ENCODE assay signal across 19 cellular contexts in genomic region chr1:24185056-24185455, GRCh38. TPM values are rescaled to one million over a fixed set of nuclear protein-coding genes. Genes with fewer than 3 reads are reported as not detected.
DNase-seq lines count a peak whose midpoint lies in the region; FAIRE-seq and TF ChIP-seq lines count a peak whose summit lies in the region.
"Had no signal": no experiment of that assay in that cellular context is flagged by ENCODE, and none has a peak within 500 bp of the region (broad histone marks: within the 10 kb centered on the region; RNA-seq: fewer than 3 reads in every experiment).

No MANE protein-coding gene starts in this region.

- H3K36me3 ChIP-seq in BLaER1 treated with 17β-estradiol and CSF1 and Interleukin-3, amounts not matched to agents 10 nM and 100 nM, result peaks cover 0 to 48% (median 14%) of the 10 kb centered on the region in 11 experiments; a peak in 11 of 22 replicates
- H3K36me3 ChIP-seq in Loucy (ENCODE audit: insufficient read depth, low read length) (no peaks in the 10 kb centered on the region), SU-DHL-6 (ENCODE audit: low read length) (peaks cover 12% of the 10 kb centered on the region; the same call in 1 of the 2 replicates), small intestine (ENCODE audit: control insufficient read depth in 2 of 2, insufficient read depth in 2 of 2, low read length in 2 of 2) (no peaks in the 10 kb centered on the region)
- H3K36me3 ChIP-seq: SJSA1 had no signal

- H3F3A ChIP-seq in Loucy (ENCODE audit: low read depth) (0 out of 2 replicates have a peak, but pooled peaks cover 5% of the 10 kb centered on the region), SU-DHL-6 (ENCODE audit: insufficient read depth) (peaks cover 23% of the 10 kb centered on the region)

- DNase-seq in small intestine (peak; percentile 62), GM03348 (ENCODE audit: low spot score) (no peak), NCI-H2029 treated with DMSO at 0.1 percent for 48 hours (lab: John Stamatoyannopoulos, UW) (no peak)
- no peak for DNase-seq in stimulated activated CD4-positive, alpha-beta T cell treated with anti-CD3 and anti-CD28 coated beads, Interleukin-4, amount 100 ng/mL, for 24 hours
- DNase-seq: DMS79, H7, IMR-90, NCI-H1092 treated with DMSO at 0.1 percent for 48 hours, NCI-H146, NCI-H2081, NCI-H2171 treated with DMSO at 0.1 percent for 48 hours, NCI-H446 treated with DMSO at 0.1 percent for 48 hours, PC-3 had no signal

- WGBS in small intestine, 3 donors, result 38 to 60% (median 51%) methylated on average over 4 of the region's 4 CpGs

- peak overlapping the region in 10 of 11 experiments; percentile 83 to 98 (median 94); a peak in 20 of 22 replicates for H3K4me2 ChIP-seq in BLaER1 treated with 17β-estradiol and CSF1 and Interleukin-3, amounts not matched to agents 10 nM and 100 nM
- H3K4me2 ChIP-seq in Loucy (ENCODE audit: low read depth, low read length, poor library complexity, severe bottlenecking), result peak overlapping the region; percentile 78
- H3K4me2 ChIP-seq in SU-DHL-6 (ENCODE audit: low read depth, low read length, poor library complexity, severe bottlenecking), result peak overlapping the region; percentile 95

- no peaks in the 10 kb centered on the region for H3K9me3 ChIP-seq in BLaER1 treated with 17β-estradiol and CSF1 and Interleukin-3, amounts not matched to agents 10 nM and 100 nM (replicated peaks in 1 of 11)
- H3K9me3 ChIP-seq in Loucy (ENCODE audit: insufficient read depth, low read depth, low read length) (no peaks in the 10 kb centered on the region), SU-DHL-6 (ENCODE audit: insufficient read depth, low read length) (no peaks in the 10 kb centered on the region), small intestine (ENCODE audit: control insufficient read depth, low read depth) (no peaks in the 10 kb centered on the region)
- H3K9me3 ChIP-seq: SJSA1 had no signal

- H4K20me1 ChIP-seq in BLaER1 treated with 17β-estradiol and CSF1 and Interleukin-3, amounts not matched to agents 10 nM and 100 nM, result peaks cover 0 to 25% (median 0%) of the 10 kb centered on the region in 11 experiments; a peak in 8 of 22 replicates
- H4K20me1 ChIP-seq in Loucy (ENCODE audit: insufficient read depth, low read length, poor library complexity, severe bottlenecking), result no peaks in the 10 kb centered on the region
- H4K20me1 ChIP-seq in SU-DHL-6 (ENCODE audit: low read depth, low read length), result no peaks in the 10 kb centered on the region; the same call in 1 of the 2 replicates

- H3K79me2 ChIP-seq in Loucy (ENCODE audit: insufficient read depth, low read length) (no peaks in the 10 kb centered on the region), SU-DHL-6 (ENCODE audit: insufficient read depth, low read length) (peaks cover 76% of the 10 kb centered on the region)

- H3K27ac ChIP-seq in BLaER1 treated with 17β-estradiol and CSF1 and Interleukin-3, amounts not matched to agents 10 nM and 100 nM, result peak overlapping the region in 7 of 11 experiments; percentile 94 to 97 (median 97); a peak in 8 of 22 replicates
- H3K27ac ChIP-seq in SU-DHL-6 (ENCODE audit: low read depth, low read length) (peak overlapping the region; percentile 100), small intestine (ENCODE audit: low read depth in 1 of 2, low read length in 1 of 2) (peak overlapping the region; percentile 36 to 99)
- H3K27ac ChIP-seq: C4-2B, HL-60, SJSA1 had no signal

- TF ChIP-seq CTCF in Loucy (conservative IDR thresholded peaks at IDR 0.05; ENCODE audit: low read length), result no peak
- no peak for TF ChIP-seq CTCF in SU-DHL-6 (IDR thresholded peaks at IDR 0.05; ENCODE audit: insufficient read depth, low read length, poor library complexity, severe bottlenecking)

- H3K4me3 ChIP-seq in BLaER1 treated with 17β-estradiol and CSF1 and Interleukin-3, amounts not matched to agents 10 nM and 100 nM, result peak overlapping the region in 8 of 10 experiments; percentile 60 to 81 (median 72); a peak in 11 of 20 replicates
- H3K4me3 ChIP-seq in Loucy (ENCODE audit: low read length, poor library complexity, severe bottlenecking) (no peak overlapping the region), SU-DHL-6 (ENCODE audit: insufficient read depth, low read length, poor library complexity, severe bottlenecking) (peak overlapping the region; percentile 99), small intestine (ENCODE audit: low read depth in 1 of 2, low read length in 2 of 2) (peak overlapping the region in 1 of 2 donors; percentile 80)
- H3K4me3 ChIP-seq: SJSA1 had no signal

- peak overlapping the region in 7 of 11 experiments; percentile 87 to 94 (median 90); a peak in 9 of 22 replicates for H3K9ac ChIP-seq in BLaER1 treated with 17β-estradiol and CSF1 and Interleukin-3, amounts not matched to agents 10 nM and 100 nM
- H3K9ac ChIP-seq in Loucy (ENCODE audit: low read depth, low read length, poor library complexity, severe bottlenecking), result no peak overlapping the region
- H3K9ac ChIP-seq in SU-DHL-6 (ENCODE audit: low read length), result peak overlapping the region; percentile 93

- no peak for FAIRE-seq in small intestine (lab: Jason Lieb, UNC)

- peaks cover 32 to 82% (median 62%) of the 10 kb centered on the region in 10 experiments for H3K4me1 ChIP-seq in BLaER1 treated with 17β-estradiol and CSF1 and Interleukin-3, amounts not matched to agents 10 nM and 100 nM
- H3K4me1 ChIP-seq in Loucy (ENCODE audit: insufficient read depth, low read length, poor library complexity, severe bottlenecking) (peaks cover 41% of the 10 kb centered on the region), small intestine (ENCODE audit: control insufficient read depth in 2 of 2, insufficient read depth in 1 of 2, low read depth in 1 of 2, low read length in 1 of 2) (peaks cover 0 to 3% of the 10 kb centered on the region in 2 donors)

- no peak overlapping the region for H2AFZ ChIP-seq in Loucy (ENCODE audit: low read length)
- no peak overlapping the region for H2AFZ ChIP-seq in SU-DHL-6 (ENCODE audit: low read depth, low read length, severe bottlenecking)

- H3K27me3 ChIP-seq in BLaER1 treated with 17β-estradiol and CSF1 and Interleukin-3, amounts not matched to agents 10 nM and 100 nM, result peaks cover 14 to 32% (median 26%) of the 10 kb centered on the region in 11 experiments; a peak in 20 of 22 replicates
- no peaks in the 10 kb centered on the region for H3K27me3 ChIP-seq in Loucy (ENCODE audit: insufficient read depth, low read length, poor library complexity, severe bottlenecking)
- no peaks in the 10 kb centered on the region for H3K27me3 ChIP-seq in SU-DHL-6 (ENCODE audit: low read length)
- peaks cover 0 to 2% of the 10 kb centered on the region in 2 donors for H3K27me3 ChIP-seq in small intestine (ENCODE audit: control insufficient read depth in 2 of 2, insufficient read depth in 2 of 2, low read length in 2 of 2)

- H3K9me2 ChIP-seq in Loucy (replicated peaks; ENCODE audit: low read depth, low read length) (no peaks in the 10 kb centered on the region), SU-DHL-6 (replicated peaks; ENCODE audit: insufficient read depth, low read length) (no peaks in the 10 kb centered on the region)

RNA-seq across cellular contexts. Expression of gene IFNLR1, which starts 2.0 kb away (rescaled TPM):
- polyA plus RNA-seq in small intestine, result 1 to 10 TPM; 4.8 to 8.1 (median 5.7) TPM
- polyA plus RNA-seq: IMR-90 had no signal

RNA-seq across cellular contexts. Expression of gene IL22RA1, which starts 42.1 kb away (rescaled TPM):
- 10 to 100 TPM; 16.3 to 29.1 (median 21.3) TPM for polyA plus RNA-seq in small intestine
- polyA plus RNA-seq: IMR-90 had no signal
